Comparison of ENCODE assay signal across 2 cellular contexts in the genomic region with DNA sequence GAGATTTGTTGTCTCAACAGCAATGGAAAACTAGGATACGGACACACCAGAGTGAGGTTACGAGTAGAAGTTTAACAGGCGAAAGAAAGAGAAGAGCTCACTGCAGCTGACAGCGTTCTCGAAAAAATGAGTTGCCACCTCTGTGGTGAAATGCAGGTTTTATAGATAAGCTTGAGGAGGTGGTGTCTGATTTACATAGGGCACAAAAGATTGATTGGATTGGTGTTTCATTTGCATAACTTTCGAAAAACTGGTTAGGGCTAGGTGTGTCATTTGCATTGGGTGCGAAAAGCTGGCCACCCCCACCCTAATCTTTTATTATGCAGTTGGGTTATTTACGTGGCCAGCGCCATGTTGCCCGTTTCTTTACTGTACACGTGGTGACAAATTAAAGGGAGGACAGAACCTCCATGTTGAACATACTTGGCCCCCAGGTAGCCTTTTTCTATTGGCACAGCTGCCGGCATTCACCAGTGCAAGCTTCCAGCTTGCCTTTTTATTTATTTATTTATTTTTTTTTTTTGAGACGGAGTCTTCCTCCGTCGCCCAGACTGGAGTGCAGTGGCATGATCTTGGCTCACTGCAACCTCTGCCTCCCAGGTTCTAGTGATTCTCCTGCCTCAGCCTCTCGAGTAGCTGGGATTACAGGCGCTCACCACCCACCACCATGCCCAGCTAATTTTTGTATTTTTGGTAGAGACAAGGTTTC.
TF ChIP-seq lines count a peak whose summit lies in the region.

No MANE protein-coding gene starts in this region.

TF ChIP-seq in liver, 16 proteins besides CTCF, POLR2A, EP300 and RAD21:
- TF ChIP-seq, protein P1, sequence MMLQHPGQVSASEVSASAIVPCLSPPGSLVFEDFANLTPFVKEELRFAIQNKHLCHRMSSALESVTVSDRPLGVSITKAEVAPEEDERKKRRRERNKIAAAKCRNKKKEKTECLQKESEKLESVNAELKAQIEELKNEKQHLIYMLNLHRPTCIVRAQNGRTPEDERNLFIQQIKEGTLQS (IDR thresholded peaks at IDR 0.05) = no peak
- TF ChIP-seq JUND (IDR thresholded peaks at IDR 0.05) (no peak), FOXA2 (IDR thresholded peaks at IDR 0.05) (no peak), FOXA1 (IDR thresholded peaks at IDR 0.05) (no peak), RXRA (IDR thresholded peaks at IDR 0.05) (no peak), GABPA (IDR thresholded peaks at IDR 0.05 in 1 of 2, conservative IDR thresholded peaks at IDR 0.05 in 1 of 2) (no peak), HNF4G (IDR thresholded peaks at IDR 0.05) (no peak), HNF4A (conservative IDR thresholded peaks at IDR 0.05) (no peak), YY1 (IDR thresholded peaks at IDR 0.05) (no peak), NR2F2 (IDR thresholded peaks at IDR 0.05) (no peak)
- TF ChIP-seq, protein P2, sequence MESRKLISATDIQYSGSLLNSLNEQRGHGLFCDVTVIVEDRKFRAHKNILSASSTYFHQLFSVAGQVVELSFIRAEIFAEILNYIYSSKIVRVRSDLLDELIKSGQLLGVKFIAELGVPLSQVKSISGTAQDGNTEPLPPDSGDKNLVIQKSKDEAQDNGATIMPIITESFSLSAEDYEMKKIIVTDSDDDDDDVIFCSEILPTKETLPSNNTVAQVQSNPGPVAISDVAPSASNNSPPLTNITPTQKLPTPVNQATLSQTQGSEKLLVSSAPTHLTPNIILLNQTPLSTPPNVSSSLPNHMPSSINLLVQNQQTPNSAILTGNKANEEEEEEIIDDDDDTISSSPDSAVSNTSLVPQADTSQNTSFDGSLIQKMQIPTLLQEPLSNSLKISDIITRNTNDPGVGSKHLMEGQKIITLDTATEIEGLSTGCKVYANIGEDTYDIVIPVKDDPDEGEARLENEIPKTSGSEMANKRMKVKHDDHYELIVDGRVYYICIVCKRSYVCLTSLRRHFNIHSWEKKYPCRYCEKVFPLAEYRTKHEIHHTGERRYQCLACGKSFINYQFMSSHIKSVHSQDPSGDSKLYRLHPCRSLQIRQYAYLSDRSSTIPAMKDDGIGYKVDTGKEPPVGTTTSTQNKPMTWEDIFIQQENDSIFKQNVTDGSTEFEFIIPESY (IDR thresholded peaks at IDR 0.05) = no peak
- TF ChIP-seq, protein P3, sequence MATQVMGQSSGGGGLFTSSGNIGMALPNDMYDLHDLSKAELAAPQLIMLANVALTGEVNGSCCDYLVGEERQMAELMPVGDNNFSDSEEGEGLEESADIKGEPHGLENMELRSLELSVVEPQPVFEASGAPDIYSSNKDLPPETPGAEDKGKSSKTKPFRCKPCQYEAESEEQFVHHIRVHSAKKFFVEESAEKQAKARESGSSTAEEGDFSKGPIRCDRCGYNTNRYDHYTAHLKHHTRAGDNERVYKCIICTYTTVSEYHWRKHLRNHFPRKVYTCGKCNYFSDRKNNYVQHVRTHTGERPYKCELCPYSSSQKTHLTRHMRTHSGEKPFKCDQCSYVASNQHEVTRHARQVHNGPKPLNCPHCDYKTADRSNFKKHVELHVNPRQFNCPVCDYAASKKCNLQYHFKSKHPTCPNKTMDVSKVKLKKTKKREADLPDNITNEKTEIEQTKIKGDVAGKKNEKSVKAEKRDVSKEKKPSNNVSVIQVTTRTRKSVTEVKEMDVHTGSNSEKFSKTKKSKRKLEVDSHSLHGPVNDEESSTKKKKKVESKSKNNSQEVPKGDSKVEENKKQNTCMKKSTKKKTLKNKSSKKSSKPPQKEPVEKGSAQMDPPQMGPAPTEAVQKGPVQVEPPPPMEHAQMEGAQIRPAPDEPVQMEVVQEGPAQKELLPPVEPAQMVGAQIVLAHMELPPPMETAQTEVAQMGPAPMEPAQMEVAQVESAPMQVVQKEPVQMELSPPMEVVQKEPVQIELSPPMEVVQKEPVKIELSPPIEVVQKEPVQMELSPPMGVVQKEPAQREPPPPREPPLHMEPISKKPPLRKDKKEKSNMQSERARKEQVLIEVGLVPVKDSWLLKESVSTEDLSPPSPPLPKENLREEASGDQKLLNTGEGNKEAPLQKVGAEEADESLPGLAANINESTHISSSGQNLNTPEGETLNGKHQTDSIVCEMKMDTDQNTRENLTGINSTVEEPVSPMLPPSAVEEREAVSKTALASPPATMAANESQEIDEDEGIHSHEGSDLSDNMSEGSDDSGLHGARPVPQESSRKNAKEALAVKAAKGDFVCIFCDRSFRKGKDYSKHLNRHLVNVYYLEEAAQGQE (IDR thresholded peaks at IDR 0.05) = no peak

TF ChIP-seq in HepG2, 621 proteins besides CTCF, POLR2A, EP300 and RAD21:
- TF ChIP-seq ARID4A (CRISPR knock-in tag; IDR thresholded peaks at IDR 0.05; ENCODE audit: borderline replicate concordance) (no peak), TP53 (CRISPR knock-in tag; conservative IDR thresholded peaks at IDR 0.05) (no peak), TCF7L2 (IDR thresholded peaks at IDR 0.05; ENCODE audit: low read depth, low read length) (no peak), SNAPC2 (CRISPR knock-in tag; IDR thresholded peaks at IDR 0.05) (no peak), SIX1 (CRISPR knock-in tag; IDR thresholded peaks at IDR 0.05; ENCODE audit: borderline replicate concordance) (no peak), MTERF4 (CRISPR knock-in tag; IDR thresholded peaks at IDR 0.05) (no peak)
